In the genomic region with DNA sequence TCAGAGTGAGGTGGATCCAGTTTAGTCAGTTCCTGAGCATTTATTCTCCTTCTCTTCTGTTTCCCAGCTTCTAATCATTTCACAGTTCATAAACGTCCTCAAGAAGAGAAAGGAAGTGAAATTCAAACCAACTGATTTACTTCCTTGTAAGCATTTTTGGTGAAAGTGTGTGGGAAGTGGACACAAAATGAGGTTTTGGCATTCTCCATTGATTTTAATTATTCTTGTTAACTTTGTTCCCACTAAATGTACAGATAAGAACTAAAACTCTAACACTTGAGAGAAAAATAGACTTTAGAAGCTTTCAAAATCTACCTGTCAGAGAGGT, we compare ENCODE assay signal across 12 cellular contexts. TPM values are rescaled to one million over a fixed set of nuclear protein-coding genes. Genes with fewer than 3 reads are reported as not detected.
DNase-seq lines count a peak whose midpoint lies in the region; ATAC-seq and TF ChIP-seq lines count a peak whose summit lies in the region.
"Had no signal": no experiment of that assay in that cellular context is flagged by ENCODE, and none has a peak within 500 bp of the region (broad histone marks: within the 10 kb centered on the region; RNA-seq: fewer than 3 reads in every experiment).

No MANE protein-coding gene starts in this region.

- no peaks in the 10 kb centered on the region for H3K9me3 Mint-ChIP-seq in MCF 10A (ENCODE audit: unreplicated experiment)
- no peaks in the 10 kb centered on the region for H3K9me3 Mint-ChIP-seq in activated B cell treated with CpG ODN at 0.5 μM for 24 hours
- H3K9me3 Mint-ChIP-seq: endodermal cell had no signal

- CTCF ChIA-PET in MCF 10A (lab: Yijun Ruan, JAX) (interaction anchor here (0.5 to 1.3 kb wide), 3 partner anchors 114 to 439 kb away, joined by 4 to 5 read pairs (median 4); no protein-coding TSS in a partner anchor), activated B cell treated with CpG ODN at 0.5 μM for 24 hours (lab: Charles Lee) (interaction anchor here (0.6 to 2.8 kb wide), 9 partner anchors 17 to 266 kb away, joined by 3 to 16 read pairs (median 3); no protein-coding TSS in a partner anchor)

- H3K27ac Mint-ChIP-seq in MCF 10A (ENCODE audit: low read depth, unreplicated experiment), result peak overlapping the region; percentile 59
- peak overlapping the region; percentile 70 for H3K27ac Mint-ChIP-seq in activated B cell treated with CpG ODN at 0.5 μM for 24 hours
- H3K27ac Mint-ChIP-seq: endodermal cell had no signal

- ATAC-seq in activated B cell treated with CpG ODN at 0.5 μM for 24 hours (ENCODE audit: low read depth) (no peak), HG03439 (IDR thresholded peaks at IDR 0.05; ENCODE audit: unreplicated experiment) (no peak)

- H3K36me3 ChIP-seq in breast epithelium (peaks cover 4% of the 10 kb centered on the region), subcutaneous abdominal adipose tissue (ENCODE audit: control insufficient read depth in 5 of 5, insufficient read depth in 5 of 5, low read length in 5 of 5) (peaks cover 22 to 53% (median 38%) of the 10 kb centered on the region in 5 donors)

- intact Hi-C loops in MCF 10A (cut with micrococcal nuclease) (no loop called here), breast epithelium (cut with DNase I; ENCODE audit: low total_unique reads) (no loop called here), activated B cell treated with CpG ODN at 0.5 μM for 24 hours (cut with micrococcal nuclease) (loop anchor here (1.0 kb wide), 1 partner anchor 114 kb away; no protein-coding TSS in a partner anchor)

- BruUV-seq in MCF 10A (replicated peaks; lab: Mats Ljungman, UMichigan), result no TSS peak

- no peaks in the 10 kb centered on the region for H3K27me3 ChIP-seq in breast epithelium
- H3K27me3 ChIP-seq in subcutaneous abdominal adipose tissue (ENCODE audit: control insufficient read depth in 5 of 5, insufficient read depth in 4 of 5, low read length in 5 of 5), result no peaks in the 10 kb centered on the region
- H3K27me3 ChIP-seq: SJSA1 had no signal

- no peaks in the 10 kb centered on the region for H3K27me3 Mint-ChIP-seq in MCF 10A (ENCODE audit: insufficient read depth, unreplicated experiment)
- H3K27me3 Mint-ChIP-seq in activated B cell treated with CpG ODN at 0.5 μM for 24 hours, result no peaks in the 10 kb centered on the region

- H3K9ac ChIP-seq in subcutaneous abdominal adipose tissue (ENCODE audit: low read length in 5 of 5), result peak overlapping the region in 1 of 5 donors; percentile 20

- H3K4me1 Mint-ChIP-seq in MCF 10A (ENCODE audit: insufficient read depth, unreplicated experiment), result no peaks in the 10 kb centered on the region
- H3K4me1 Mint-ChIP-seq in activated B cell treated with CpG ODN at 0.5 μM for 24 hours, result peaks cover 18% of the 10 kb centered on the region

- no peaks in the 10 kb centered on the region for H3K9me3 ChIP-seq in breast epithelium
- no peaks in the 10 kb centered on the region for H3K9me3 ChIP-seq in subcutaneous abdominal adipose tissue (ENCODE audit: control insufficient read depth in 5 of 5, low read length in 5 of 5)
- H3K9me3 ChIP-seq: SJSA1 had no signal

- no peak for DNase-seq in MCF 10A (ENCODE audit: unreplicated experiment)
- no peak for DNase-seq in breast epithelium (ENCODE audit: low spot score in 2 of 2)
- no peak for DNase-seq in activated B cell treated with CpG ODN at 0.5 μM for 24 hours
- DNase-seq in left kidney (ENCODE audit: low read depth, low spot score), result peak; percentile 33
- DNase-seq in iPS-NIHi11 (ENCODE audit: low spot score), result no peak
- DNase-seq in NCI-H1694 (lab: John Stamatoyannopoulos, UW), result no peak
- DNase-seq: amniotic stem cell, endodermal cell, GOT3 had no signal

- TF ChIP-seq CTCF in MCF 10A (IDR thresholded peaks at IDR 0.05; ENCODE audit: unreplicated experiment), result no peak
- TF ChIP-seq CTCF in breast epithelium (IDR thresholded peaks at IDR 0.05), result no peak
- TF ChIP-seq CTCF in activated B cell treated with CpG ODN at 0.5 μM for 24 hours (IDR thresholded peaks at IDR 0.05), result no peak

- H3K4me1 ChIP-seq in breast epithelium, result no peaks in the 10 kb centered on the region
- H3K4me1 ChIP-seq in subcutaneous abdominal adipose tissue (ENCODE audit: control insufficient read depth in 5 of 5, insufficient read depth in 5 of 5, low read length in 5 of 5), result peaks cover 0 to 10% (median 9%) of the 10 kb centered on the region in 5 donors
- H3K4me1 ChIP-seq: SJSA1 had no signal

- H3K4me3 Mint-ChIP-seq in MCF 10A (ENCODE audit: unreplicated experiment) (no peak overlapping the region), activated B cell treated with CpG ODN at 0.5 μM for 24 hours (no peak overlapping the region)
- H3K4me3 Mint-ChIP-seq: endodermal cell had no signal

- H3K27ac ChIP-seq in breast epithelium, result no peak overlapping the region
- peak overlapping the region; percentile 11 for H3K27ac ChIP-seq in subcutaneous abdominal adipose tissue (ENCODE audit: low read depth, low read length)
- H3K27ac ChIP-seq: SJSA1 had no signal

- H3K4me3 ChIP-seq in breast epithelium (no peak overlapping the region), subcutaneous abdominal adipose tissue (ENCODE audit: low read depth in 1 of 5, low read length in 5 of 5) (no peak overlapping the region)
- H3K4me3 ChIP-seq: SJSA1 had no signal

- POLR2A ChIA-PET in MCF 10A (lab: Yijun Ruan, JAX) (interaction anchor here (0.7 to 1.9 kb wide), 10 partner anchors 9 to 113 kb away, joined by 3 to 11 read pairs (median 4); no protein-coding TSS in a partner anchor), activated B cell treated with CpG ODN at 0.5 μM for 24 hours (lab: Charles Lee) (interaction anchor here (0.6 to 1.5 kb wide), 6 partner anchors 15 to 114 kb away, joined by 3 to 9 read pairs (median 4); no protein-coding TSS in a partner anchor)

- peaks cover 47% of the 10 kb centered on the region for H3K36me3 Mint-ChIP-seq in MCF 10A (ENCODE audit: insufficient read depth, unreplicated experiment)
- H3K36me3 Mint-ChIP-seq in activated B cell treated with CpG ODN at 0.5 μM for 24 hours (ENCODE audit: low read depth), result peaks cover 77% of the 10 kb centered on the region

- TF ChIP-seq POLR2A in breast epithelium (IDR thresholded peaks at IDR 0.05), result no peak

RNA-seq across cellular contexts. Expression of a gene that starts 42.7 kb away (rescaled TPM):
- 1.4 and 1.6 TPM in 2 replicates for total RNA-seq in MCF 10A (2022)
- 10 to 100 TPM in 2 of 3 donors, 1 to 10 TPM in 1; 6.6 to 21.3 (median 16.8) TPM for total RNA-seq in breast epithelium
- 4.1 and 5.1 TPM in 2 replicates for total RNA-seq in activated B cell treated with CpG ODN at 0.5 μM for 24 hours
